In the genomic region with DNA sequence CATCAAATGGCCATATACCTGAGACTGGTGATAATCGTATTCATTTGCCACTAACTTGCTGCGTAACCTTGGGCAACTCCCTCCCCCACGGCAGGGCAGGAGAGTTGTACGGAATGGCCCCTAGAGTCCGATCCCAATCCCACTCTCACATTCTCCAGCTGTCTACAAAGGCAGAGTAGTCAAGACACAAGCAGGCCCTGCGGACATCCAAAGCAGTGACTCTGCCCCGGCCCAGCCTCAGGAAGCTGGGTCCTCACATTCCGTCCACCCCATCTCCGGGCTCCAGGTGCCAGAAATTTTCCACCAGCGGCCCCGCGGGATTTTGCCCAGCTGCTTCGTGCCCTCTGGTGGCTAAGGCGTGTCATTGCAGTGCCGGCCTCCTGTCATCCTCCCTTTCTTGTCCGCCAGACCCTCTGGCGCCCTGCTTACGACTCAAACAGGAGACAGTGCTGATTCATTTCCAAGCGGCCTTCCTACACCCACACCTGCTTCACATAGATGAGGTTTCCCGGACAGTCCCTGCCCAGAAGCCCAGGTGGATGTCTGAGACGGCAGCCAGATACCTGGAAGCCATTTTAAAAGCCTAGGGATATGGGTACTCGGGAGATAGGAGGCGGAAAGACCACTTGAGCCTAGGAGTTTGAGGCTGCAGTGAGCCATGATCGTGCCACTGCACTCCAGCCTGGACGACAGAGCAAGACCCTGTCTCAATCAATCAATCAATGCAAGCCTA, we compare ENCODE assay signal across 8 cellular contexts. TPM values are rescaled to one million over a fixed set of nuclear protein-coding genes. Genes with fewer than 3 reads are reported as not detected.
DNase-seq lines count a peak whose midpoint lies in the region; ATAC-seq, FAIRE-seq and TF ChIP-seq lines count a peak whose summit lies in the region.

No MANE protein-coding gene starts in this region.

- BruUV-seq in HepG2 (replicated peaks; lab: Mats Ljungman, UMichigan): no TSS peak

- H3K4me3 ChIP-seq in HepG2 (replicated peaks in 1 of 3; ENCODE audit: insufficient read depth in 1 of 3, low read depth in 2 of 3, low read length in 3 of 3): peak overlapping the region in 1 of 3 experiments; percentile 59; a peak in 2 of 6 replicates

- peak; percentile 98 for TF ChIP-seq CTCF in AG09319 (IDR thresholded peaks at IDR 0.05; ENCODE audit: low read depth, low read length)
- TF ChIP-seq CTCF in HepG2 (CRISPR knock-in tag; IDR thresholded peaks at IDR 0.05): peak; percentile 98

- TF ChIP-seq EP300 in HepG2 (IDR thresholded peaks at IDR 0.05; ENCODE audit: low read depth in 2 of 2, low read length in 2 of 2) (no peak), HepG2 (CRISPR knock-in tag; IDR thresholded peaks at IDR 0.05; ENCODE audit: borderline replicate concordance) (no peak)

- peak overlapping the region; percentile 45 for H3K9ac ChIP-seq in HepG2 (ENCODE audit: insufficient read depth, low read depth, low read length)

- H3K27ac ChIP-seq in HepG2 (ENCODE audit: extremely low read length, insufficient read depth, low read length): no peak overlapping the region

- no peaks in the 10 kb centered on the region for H4K20me1 ChIP-seq in HepG2 (ENCODE audit: insufficient read depth, low read length)

- H2AFZ ChIP-seq in HepG2 (ENCODE audit: low read length): peak overlapping the region; percentile 71

- intact Hi-C loops in HepG2 (cut with micrococcal nuclease; ENCODE audit: unreplicated experiment): loop anchor here (1.0 kb wide), 2 partner anchors 35 to 57 kb away; no protein-coding TSS in a partner anchor

- CTCF ChIA-PET in HEK293T (lab: Yijun Ruan, JAX) (interaction anchor here (0.6 to 5.8 kb wide), 13 partner anchors 9 to 76 kb away, joined by 3 to 60 read pairs (median 8); a partner anchor contains a TSS), HepG2 (lab: Yijun Ruan, JAX; ENCODE audit: low intra/inter-chr PET ratio, low total read pairs) (interaction anchor here (2.9 to 3.5 kb wide), 2 partner anchors 35 to 57 kb away, joined by 42 to 63 read pairs; no protein-coding TSS in a partner anchor)

- H3K4me1 ChIP-seq in HepG2 (ENCODE audit: insufficient read depth, low read length): peaks cover 61% of the 10 kb centered on the region

- no peaks in the 10 kb centered on the region for H3K79me2 ChIP-seq in HepG2 (ENCODE audit: insufficient read depth, low read length)

- no peaks in the 10 kb centered on the region for H3K27me3 ChIP-seq in HepG2 (ENCODE audit: control insufficient read depth in 1 of 2, insufficient read depth in 2 of 2, low read length in 2 of 2)

- H3K36me3 ChIP-seq in HepG2 (replicated peaks in 1 of 2; ENCODE audit: control insufficient read depth in 1 of 2, insufficient read depth in 2 of 2, low read length in 2 of 2): no peaks in the 10 kb centered on the region

- DNase-seq in AG09319 (ENCODE audit: extremely low read depth, low read depth) (peak; percentile 55), HEK293T (ENCODE audit: extremely low spot score) (peak; percentile 95), NCI-H524 treated with DMSO at 0.1 percent for 48 hours (lab: John Stamatoyannopoulos, UW) (peak; percentile 55), dedifferentiated amniotic fluid mesenchymal stem cell (ENCODE audit: extremely low spot score) (peak; percentile 84), HepG2 (ENCODE audit: low spot score) (peak; percentile 86)
- DNase-seq in activated CD4-positive, alpha-beta T cell treated with anti-CD3 and anti-CD28 coated beads, Interleukin-2, amount 50 U/mL, for 1 hour: peak; percentile 79
- DNase-seq in stimulated activated CD4-positive, alpha-beta T cell treated with anti-CD3 and anti-CD28 coated beads, Interleukin-2, amount 100 ng/mL, for 4 hours (ENCODE audit: low read depth): peak; percentile 70

- ATAC-seq in HepG2: peak; percentile 69
- no peak for ATAC-seq in HG03139 (IDR thresholded peaks at IDR 0.05; ENCODE audit: unreplicated experiment)

- TF ChIP-seq POLR2A in HepG2 (IDR thresholded peaks at IDR 0.05; ENCODE audit: insufficient read depth in 1 of 2, low read depth in 2 of 2, low read length in 2 of 2): no peak

- WGBS in HepG2 (ENCODE audit: low lambda C conversion rate): 15% methylated on average over 13 of the region's 25 CpGs

- in situ Hi-C loops in HepG2 (cut with HindIII; ENCODE audit: extremely low pct_ligation_motif_present, low pct_unique_long_range_greater_than_20kb): loop anchor here (5.0 kb wide), 2 partner anchors 36 to 61 kb away; no protein-coding TSS in a partner anchor

- TF ChIP-seq RAD21 in HepG2 (CRISPR knock-in tag; IDR thresholded peaks at IDR 0.05): peak; percentile 98

- H3K9me3 ChIP-seq in HepG2 (ENCODE audit: low read length): no peaks in the 10 kb centered on the region

- POLR2A ChIA-PET in HEK293T (lab: Yijun Ruan, JAX): interaction anchor here (0.6 to 2.1 kb wide), 14 partner anchors 8 to 213 kb away, joined by 3 to 13 read pairs (median 5); a partner anchor contains a TSS
- POLR2A ChIA-PET in HepG2 (lab: Yijun Ruan, JAX): interaction anchor here (0.5 to 1.8 kb wide), 13 partner anchors 10 to 609 kb away, joined by 3 to 19 read pairs (median 5); a partner anchor contains a TSS

- peak overlapping the region; percentile 82 for H3K4me2 ChIP-seq in HepG2 (ENCODE audit: low read depth, low read length)

- peak; percentile 80 for FAIRE-seq in HepG2 (lab: Jason Lieb, UNC)

RNA-seq across cellular contexts. Expression of a gene that starts 2.9 kb away (rescaled TPM):
- 1.2 and 1.4 TPM in 2 replicates for total RNA-seq in HepG2 (2016; rRNA removed; fragmentation: Illumina TruSeq; extraction: Trizol)
- total RNA-seq in HepG2 (2016; cell fraction: cytosol; rRNA removed; fragmentation: Illumina TruSeq; extraction: Trizol; ENCODE audit: low read depth): 2.0 and 3.0 TPM in 2 replicates
- 1.6 and 2.1 TPM in 2 replicates for total RNA-seq in HepG2 (2016; cell fraction: insoluble cytoplasmic fraction; rRNA removed; fragmentation: Illumina TruSeq; extraction: Trizol)
- total RNA-seq in HepG2 (2016; cell fraction: membrane; rRNA removed; fragmentation: Illumina TruSeq; extraction: Trizol): 2.0 and 2.6 TPM in 2 replicates
- total RNA-seq in HepG2 (2016; cell fraction: nucleus; rRNA removed; fragmentation: Illumina TruSeq; extraction: Trizol): 0.50 and 1.2 TPM in 2 replicates
- 1.2 and 1.4 TPM in 2 replicates for polyA plus RNA-seq in HepG2 (2011; rRNA removed)
- 1.2 and 1.7 TPM in 2 replicates for polyA plus RNA-seq in HepG2 (2011; cell fraction: cytosol; rRNA removed)
- polyA plus RNA-seq in HepG2 (2011; cell fraction: nucleus; rRNA removed): 0.52 and 0.93 TPM in 2 replicates
- 0.30 and 1.1 TPM in 2 replicates for polyA plus RNA-seq in HepG2 (2012)
- polyA plus RNA-seq in HepG2 (2016; cell fraction: cytosol; fragmentation: Illumina TruSeq; extraction: Trizol; ENCODE audit: low read depth): 1.6 and 1.8 TPM in 2 replicates
- 1.6 TPM in 2 replicates for polyA plus RNA-seq in HepG2 (2016; cell fraction: insoluble cytoplasmic fraction; fragmentation: Illumina TruSeq; extraction: Trizol; ENCODE audit: low read depth)
- polyA plus RNA-seq in HepG2 (2016; cell fraction: membrane; fragmentation: Illumina TruSeq; extraction: Trizol; ENCODE audit: low read depth): 1.9 and 2.6 TPM in 2 replicates
- 1.4 and 1.6 TPM in 2 replicates for polyA plus RNA-seq in HepG2 (2016; cell fraction: nucleus; fragmentation: Illumina TruSeq; extraction: Trizol; ENCODE audit: insufficient read depth, low read depth)
- 8.7 TPM in 1 of 2 replicates, not detected in the other for polyA minus RNA-seq in HepG2 (2011; rRNA and poly(A)+ RNA removed; ENCODE audit: low replicate concordance)
- polyA minus RNA-seq in HepG2 (2011; cell fraction: cytosol; rRNA and poly(A)+ RNA removed): not detected in 2 replicates
- 0.99 TPM in 1 of 2 replicates, not detected in the other for polyA minus RNA-seq in HepG2 (2011; cell fraction: nucleus; rRNA and poly(A)+ RNA removed)

RNA-seq across cellular contexts. Expression of a gene that starts 19.5 kb away (rescaled TPM):
- 2.5 and 2.8 TPM in 2 replicates for total RNA-seq in HepG2 (2016; rRNA removed; fragmentation: Illumina TruSeq; extraction: Trizol)
- 1.4 and 1.9 TPM in 2 replicates for total RNA-seq in HepG2 (2016; cell fraction: cytosol; rRNA removed; fragmentation: Illumina TruSeq; extraction: Trizol; ENCODE audit: low read depth)
- 2.1 and 3.0 TPM in 2 replicates for total RNA-seq in HepG2 (2016; cell fraction: insoluble cytoplasmic fraction; rRNA removed; fragmentation: Illumina TruSeq; extraction: Trizol)
- 1.7 and 2.1 TPM in 2 replicates for total RNA-seq in HepG2 (2016; cell fraction: membrane; rRNA removed; fragmentation: Illumina TruSeq; extraction: Trizol)
- 0.63 and 0.65 TPM in 2 replicates for total RNA-seq in HepG2 (2016; cell fraction: nucleus; rRNA removed; fragmentation: Illumina TruSeq; extraction: Trizol)
- polyA plus RNA-seq in HepG2 (2011; rRNA removed): 3.6 and 4.5 TPM in 2 replicates
- 3.2 and 7.2 TPM in 2 replicates for polyA plus RNA-seq in HepG2 (2011; cell fraction: cytosol; rRNA removed)
- 1.4 and 1.7 TPM in 2 replicates for polyA plus RNA-seq in HepG2 (2011; cell fraction: nucleus; rRNA removed)
- 0.36 and 0.80 TPM in 2 replicates for polyA plus RNA-seq in HepG2 (2012)
- 1.4 and 2.2 TPM in 2 replicates for polyA plus RNA-seq in HepG2 (2016; cell fraction: cytosol; fragmentation: Illumina TruSeq; extraction: Trizol; ENCODE audit: low read depth)
- 3.6 and 3.7 TPM in 2 replicates for polyA plus RNA-seq in HepG2 (2016; cell fraction: insoluble cytoplasmic fraction; fragmentation: Illumina TruSeq; extraction: Trizol; ENCODE audit: low read depth)
- 1.8 TPM in 2 replicates for polyA plus RNA-seq in HepG2 (2016; cell fraction: membrane; fragmentation: Illumina TruSeq; extraction: Trizol; ENCODE audit: low read depth)
- 2.5 and 2.6 TPM in 2 replicates for polyA plus RNA-seq in HepG2 (2016; cell fraction: nucleus; fragmentation: Illumina TruSeq; extraction: Trizol; ENCODE audit: insufficient read depth, low read depth)
- 5.2 and 5.8 TPM in 2 replicates for polyA minus RNA-seq in HepG2 (2011; rRNA and poly(A)+ RNA removed; ENCODE audit: low replicate concordance)
- 1.8 TPM in 1 of 2 replicates, not detected in the other for polyA minus RNA-seq in HepG2 (2011; cell fraction: cytosol; rRNA and poly(A)+ RNA removed)
- polyA minus RNA-seq in HepG2 (2011; cell fraction: nucleus; rRNA and poly(A)+ RNA removed): 0.90 TPM in 1 of 2 replicates, not detected in the other

RNA-seq across cellular contexts. Expression of a gene that starts 22.9 kb away (rescaled TPM):
- 20.2 and 24.5 TPM in 2 replicates for total RNA-seq in HepG2 (2016; rRNA removed; fragmentation: Illumina TruSeq; extraction: Trizol)
- 10.5 and 12.8 TPM in 2 replicates for total RNA-seq in HepG2 (2016; cell fraction: cytosol; rRNA removed; fragmentation: Illumina TruSeq; extraction: Trizol; ENCODE audit: low read depth)
- total RNA-seq in HepG2 (2016; cell fraction: insoluble cytoplasmic fraction; rRNA removed; fragmentation: Illumina TruSeq; extraction: Trizol): 20.9 and 28.0 TPM in 2 replicates
- total RNA-seq in HepG2 (2016; cell fraction: membrane; rRNA removed; fragmentation: Illumina TruSeq; extraction: Trizol): 10.0 and 12.0 TPM in 2 replicates
- total RNA-seq in HepG2 (2016; cell fraction: nucleus; rRNA removed; fragmentation: Illumina TruSeq; extraction: Trizol): 9.7 and 12.1 TPM in 2 replicates
- polyA plus RNA-seq in HepG2 (2011; rRNA removed): 9.6 and 12.9 TPM in 2 replicates
- 9.3 and 18.7 TPM in 2 replicates for polyA plus RNA-seq in HepG2 (2011; cell fraction: cytosol; rRNA removed)
- polyA plus RNA-seq in HepG2 (2011; cell fraction: nucleus; rRNA removed): 3.3 and 3.4 TPM in 2 replicates
- 6.0 and 7.5 TPM in 2 replicates for polyA plus RNA-seq in HepG2 (2012)
- 9.9 and 13.6 TPM in 2 replicates for polyA plus RNA-seq in HepG2 (2016; cell fraction: cytosol; fragmentation: Illumina TruSeq; extraction: Trizol; ENCODE audit: low read depth)
- 25.0 and 26.5 TPM in 2 replicates for polyA plus RNA-seq in HepG2 (2016; cell fraction: insoluble cytoplasmic fraction; fragmentation: Illumina TruSeq; extraction: Trizol; ENCODE audit: low read depth)
- 7.8 and 8.2 TPM in 2 replicates for polyA plus RNA-seq in HepG2 (2016; cell fraction: membrane; fragmentation: Illumina TruSeq; extraction: Trizol; ENCODE audit: low read depth)
- 13.5 and 17.9 TPM in 2 replicates for polyA plus RNA-seq in HepG2 (2016; cell fraction: nucleus; fragmentation: Illumina TruSeq; extraction: Trizol; ENCODE audit: insufficient read depth, low read depth)
- polyA minus RNA-seq in HepG2 (2011; rRNA and poly(A)+ RNA removed; ENCODE audit: low replicate concordance): 2.2 and 807 TPM in 2 replicates
- polyA minus RNA-seq in HepG2 (2011; cell fraction: cytosol; rRNA and poly(A)+ RNA removed): 4.3 and 4.7 TPM in 2 replicates
- 3.5 and 4.6 TPM in 2 replicates for polyA minus RNA-seq in HepG2 (2011; cell fraction: nucleus; rRNA and poly(A)+ RNA removed)

RNA-seq across cellular contexts. Expression of a gene that starts 27.8 kb away (rescaled TPM):
- total RNA-seq in HepG2 (2016; rRNA removed; fragmentation: Illumina TruSeq; extraction: Trizol): not detected in 2 replicates
- not detected in 2 replicates for total RNA-seq in HepG2 (2016; cell fraction: cytosol; rRNA removed; fragmentation: Illumina TruSeq; extraction: Trizol; ENCODE audit: low read depth)
- not detected in 2 replicates for total RNA-seq in HepG2 (2016; cell fraction: insoluble cytoplasmic fraction; rRNA removed; fragmentation: Illumina TruSeq; extraction: Trizol)
- total RNA-seq in HepG2 (2016; cell fraction: membrane; rRNA removed; fragmentation: Illumina TruSeq; extraction: Trizol): not detected in 2 replicates
- total RNA-seq in HepG2 (2016; cell fraction: nucleus; rRNA removed; fragmentation: Illumina TruSeq; extraction: Trizol): not detected in 2 replicates
- polyA plus RNA-seq in HepG2 (2011; rRNA removed): not detected in 2 replicates
- not detected in 2 replicates for polyA plus RNA-seq in HepG2 (2011; cell fraction: cytosol; rRNA removed)
- polyA plus RNA-seq in HepG2 (2011; cell fraction: nucleus; rRNA removed): 0.71 TPM in 1 of 2 replicates, not detected in the other
- not detected in 2 replicates for polyA plus RNA-seq in HepG2 (2012)
- polyA plus RNA-seq in HepG2 (2016; cell fraction: cytosol; fragmentation: Illumina TruSeq; extraction: Trizol; ENCODE audit: low read depth): not detected in 2 replicates
- polyA plus RNA-seq in HepG2 (2016; cell fraction: insoluble cytoplasmic fraction; fragmentation: Illumina TruSeq; extraction: Trizol; ENCODE audit: low read depth): not detected in 2 replicates
- polyA plus RNA-seq in HepG2 (2016; cell fraction: membrane; fragmentation: Illumina TruSeq; extraction: Trizol; ENCODE audit: low read depth): not detected in 2 replicates
- polyA plus RNA-seq in HepG2 (2016; cell fraction: nucleus; fragmentation: Illumina TruSeq; extraction: Trizol; ENCODE audit: insufficient read depth, low read depth): not detected in 2 replicates
- not detected in 2 replicates for polyA minus RNA-seq in HepG2 (2011; rRNA and poly(A)+ RNA removed; ENCODE audit: low replicate concordance)
- not detected in 2 replicates for polyA minus RNA-seq in HepG2 (2011; cell fraction: cytosol; rRNA and poly(A)+ RNA removed)
- not detected in 2 replicates for polyA minus RNA-seq in HepG2 (2011; cell fraction: nucleus; rRNA and poly(A)+ RNA removed)

RNA-seq across cellular contexts. Expression of a gene that starts 32.7 kb away (rescaled TPM):
- 85.0 and 87.3 TPM in 2 replicates for total RNA-seq in HepG2 (2016; rRNA removed; fragmentation: Illumina TruSeq; extraction: Trizol)
- 95.2 and 111 TPM in 2 replicates for total RNA-seq in HepG2 (2016; cell fraction: cytosol; rRNA removed; fragmentation: Illumina TruSeq; extraction: Trizol; ENCODE audit: low read depth)
- total RNA-seq in HepG2 (2016; cell fraction: insoluble cytoplasmic fraction; rRNA removed; fragmentation: Illumina TruSeq; extraction: Trizol): 89.3 and 95.9 TPM in 2 replicates
- 73.2 and 86.0 TPM in 2 replicates for total RNA-seq in HepG2 (2016; cell fraction: membrane; rRNA removed; fragmentation: Illumina TruSeq; extraction: Trizol)
- 41.0 and 44.0 TPM in 2 replicates for total RNA-seq in HepG2 (2016; cell fraction: nucleus; rRNA removed; fragmentation: Illumina TruSeq; extraction: Trizol)
- polyA plus RNA-seq in HepG2 (2011; rRNA removed): 72.9 and 82.2 TPM in 2 replicates
- polyA plus RNA-seq in HepG2 (2011; cell fraction: cytosol; rRNA removed): 27.1 and 54.2 TPM in 2 replicates
- 21.4 and 24.5 TPM in 2 replicates for polyA plus RNA-seq in HepG2 (2011; cell fraction: nucleus; rRNA removed)
- polyA plus RNA-seq in HepG2 (2012): 25.8 and 48.9 TPM in 2 replicates
- 88.0 and 125 TPM in 2 replicates for polyA plus RNA-seq in HepG2 (2016; cell fraction: cytosol; fragmentation: Illumina TruSeq; extraction: Trizol; ENCODE audit: low read depth)
- polyA plus RNA-seq in HepG2 (2016; cell fraction: insoluble cytoplasmic fraction; fragmentation: Illumina TruSeq; extraction: Trizol; ENCODE audit: low read depth): 75.5 and 87.1 TPM in 2 replicates
- 64.5 and 81.1 TPM in 2 replicates for polyA plus RNA-seq in HepG2 (2016; cell fraction: membrane; fragmentation: Illumina TruSeq; extraction: Trizol; ENCODE audit: low read depth)
- 81.0 and 88.7 TPM in 2 replicates for polyA plus RNA-seq in HepG2 (2016; cell fraction: nucleus; fragmentation: Illumina TruSeq; extraction: Trizol; ENCODE audit: insufficient read depth, low read depth)
- 67.0 and 985 TPM in 2 replicates for polyA minus RNA-seq in HepG2 (2011; rRNA and poly(A)+ RNA removed; ENCODE audit: low replicate concordance)
- polyA minus RNA-seq in HepG2 (2011; cell fraction: cytosol; rRNA and poly(A)+ RNA removed): 46.8 and 61.9 TPM in 2 replicates
- polyA minus RNA-seq in HepG2 (2011; cell fraction: nucleus; rRNA and poly(A)+ RNA removed): 10.4 and 13.5 TPM in 2 replicates
